Comparison of ENCODE assay signal across 10 cellular contexts in genomic region chr20:11553603-11554002, GRCh38.
A peak's percentile ranks its signal among the peaks of the same experiment; 100 is the strongest.
DNase-seq lines count a peak whose midpoint lies in the region; ATAC-seq and FAIRE-seq lines count a peak whose summit lies in the region.
"Had no signal": no experiment of that assay in that cellular context is flagged by ENCODE, and none has a peak within 500 bp of the region (broad histone marks: within the 10 kb centered on the region; RNA-seq: fewer than 3 reads in every experiment).

No MANE protein-coding gene starts in this region.

- peak; percentile 38 for DNase-seq in NCI-H1105 treated with DMSO at 0.1 percent for 48 hours (lab: John Stamatoyannopoulos, UW)
- no peak for DNase-seq in NCI-H1105 (lab: John Stamatoyannopoulos, UW)
- DNase-seq in NCI-H69 (lab: John Stamatoyannopoulos, UW), result peak; percentile 61
- DNase-seq in cerebellum (ENCODE audit: low spot score), result peak; percentile 40
- DNase-seq in pons (ENCODE audit: low spot score), result peak; percentile 31
- no peak for DNase-seq in activated T-cell treated with anti-CD3 and anti-CD28 coated beads, Interleukin-2, amount 50 U/mL, for 48 hours
- DNase-seq in HTR-8/SVneo (ENCODE audit: insufficient read length, low spot score), result no peak
- DNase-seq: activated CD8-positive, alpha-beta T cell treated with anti-CD3 and anti-CD28 coated beads, Interleukin-2, amount 10 ng/mL, durations not matched to agents 7 days and 5 days; NCI-H1436 had no signal

- no peak for FAIRE-seq in HTR-8/SVneo (lab: Jason Lieb, UNC)

- no peak for ATAC-seq in GM21447 (IDR thresholded peaks at IDR 0.05; ENCODE audit: unreplicated experiment)
- ATAC-seq: activated CD8-positive, alpha-beta T cell treated with anti-CD3 and anti-CD28 coated beads, Interleukin-2, amount 10 ng/mL, durations not matched to agents 7 days and 5 days had no signal

Comparison
In these comparisons a context has a peak if more than half of its experiments do, and no peak if none do; other contexts are left out.
1. DNase-seq: peak in NCI-H1105 treated with DMSO at 0.1 percent for 48 hours (single experiment), NCI-H69 (single experiment), cerebellum (single experiment) and pons (single experiment); none in NCI-H1105 (single experiment), activated T-cell treated with anti-CD3 and anti-CD28 coated beads, Interleukin-2, amount 50 U/mL, for 48 hours (0 of 2) and HTR-8/SVneo (single experiment).